In the genomic region with DNA sequence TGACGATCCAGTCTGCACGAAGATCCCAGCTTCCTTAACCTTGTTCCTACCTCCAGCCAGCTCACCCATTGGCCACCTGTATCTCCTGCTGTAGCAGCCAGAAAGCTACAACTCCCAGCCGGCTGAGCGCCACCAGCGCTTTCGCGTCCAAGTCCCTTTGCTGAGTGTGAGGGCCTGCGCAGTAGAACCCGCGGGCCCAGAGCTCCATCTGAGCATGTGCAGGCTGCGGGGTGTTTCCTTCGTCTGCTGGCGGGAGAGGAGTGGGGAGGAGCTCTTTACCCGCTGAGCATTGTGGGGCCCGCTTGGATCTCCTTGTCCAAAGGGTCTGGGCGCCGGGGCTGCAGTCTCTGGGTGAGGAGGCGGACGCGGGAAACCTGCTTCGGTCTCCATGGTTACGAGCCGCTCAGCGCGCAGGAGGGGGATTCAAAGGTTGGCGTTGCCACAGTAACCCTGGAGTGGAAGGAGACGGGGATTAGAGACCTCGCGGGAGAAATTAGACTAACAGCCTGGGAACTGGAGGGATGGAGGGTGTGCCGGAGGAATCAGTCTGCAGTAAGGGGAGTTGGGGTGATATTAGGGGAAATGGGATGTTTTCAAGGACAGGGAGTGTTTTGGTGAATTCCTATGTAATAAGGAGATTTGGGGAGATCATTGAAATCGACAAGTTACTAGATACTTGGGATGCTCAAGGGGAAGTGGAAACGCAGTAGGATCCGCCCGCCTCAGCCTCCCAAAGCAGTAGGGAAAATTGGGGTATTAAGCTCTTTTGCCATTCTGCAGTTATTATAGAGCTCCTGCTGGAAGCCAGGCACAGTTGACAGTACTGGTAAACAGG, we compare ENCODE assay signal across 8 cellular contexts. TPM values are rescaled to one million over a fixed set of nuclear protein-coding genes. Genes with fewer than 3 reads are reported as not detected.
A peak's percentile ranks its signal among the peaks of the same experiment; 100 is the strongest.
DNase-seq lines count a peak whose midpoint lies in the region; ATAC-seq and TF ChIP-seq lines count a peak whose summit lies in the region.

No MANE protein-coding gene starts in this region.

- no peaks in the 10 kb centered on the region for H3K27me3 ChIP-seq in AG04450 (ENCODE audit: control insufficient read depth, insufficient read depth, low read length)

- peak overlapping the region; percentile 66 for H3K27ac ChIP-seq in AG04450 (ENCODE audit: low read depth, low read length)

- POLR2A ChIA-PET in AG04450 (lab: Yijun Ruan, JAX) = interaction anchor here (0.8 to 1.1 kb wide), 6 partner anchors 8 to 94 kb away, joined by 3 to 4 read pairs (median 4); partner anchors contain the start of gene PLA2G4C

- ATAC-seq in GM18909 (IDR thresholded peaks at IDR 0.05; ENCODE audit: poor library complexity, unreplicated experiment) = peak; percentile 91
- peak; percentile 90 for ATAC-seq in HG03139 (IDR thresholded peaks at IDR 0.05; ENCODE audit: unreplicated experiment)

- TF ChIP-seq CTCF in AG04450 (IDR thresholded peaks at IDR 0.05; ENCODE audit: low read depth, low read length) (no peak), WI38 (IDR thresholded peaks at IDR 0.05; ENCODE audit: low read depth, low read length) (no peak)

- H3K4me3 ChIP-seq in AG04450 (ENCODE audit: low read depth, low read length) (peak overlapping the region; percentile 88), WI38 (ENCODE audit: low read depth, low read length) (peak overlapping the region; percentile 86)

- DNase-seq in AG04450 (ENCODE audit: low read depth, low spot score) = peak; percentile 85
- peak; percentile 98 for DNase-seq in NCI-H2227 (lab: John Stamatoyannopoulos, UW; ENCODE audit: unreplicated experiment)
- peak; percentile 89 for DNase-seq in central memory CD4-positive, alpha-beta T cell
- DNase-seq in inferior parietal cortex (ENCODE audit: extremely low spot score) = peak; percentile 98
- DNase-seq in smooth muscle cell of the brain vasculature (ENCODE audit: low read depth, low spot score) = peak; percentile 82

- CTCF ChIA-PET in AG04450 (lab: Charles Lee) = interaction anchor here (0.6 to 3.3 kb wide), 10 partner anchors 10 to 241 kb away, joined by 3 to 27 read pairs (median 5); no protein-coding TSS in a partner anchor

- no peaks in the 10 kb centered on the region for H3K9me3 ChIP-seq in AG04450 (ENCODE audit: control insufficient read depth, insufficient read depth, low read length)

RNA-seq across cellular contexts. Expression of gene ZSWIM9, which starts 33.5 kb away (rescaled TPM):
- polyA plus RNA-seq in AG04450 (2011; rRNA removed) = 0.66 and 0.83 TPM in 2 replicates
- polyA minus RNA-seq in AG04450 (2011; rRNA and poly(A)+ RNA removed) = 0.32 and 0.83 TPM in 2 replicates

RNA-seq across cellular contexts. Expression of gene LIG1, which starts 33.9 kb away (rescaled TPM):
- polyA plus RNA-seq in AG04450 (2011; rRNA removed) = 7.6 and 8.2 TPM in 2 replicates
- 17.5 and 20.2 TPM in 2 replicates for polyA minus RNA-seq in AG04450 (2011; rRNA and poly(A)+ RNA removed)

RNA-seq across cellular contexts. Expression of gene CARD8, which starts 51.7 kb away (rescaled TPM):
- 18.8 and 22.4 TPM in 2 replicates for polyA plus RNA-seq in AG04450 (2011; rRNA removed)
- polyA minus RNA-seq in AG04450 (2011; rRNA and poly(A)+ RNA removed) = 18.7 and 30.0 TPM in 2 replicates

Comparison
In these comparisons a context has a peak if more than half of its experiments do, and no peak if none do; other contexts are left out.
1. Peak in every context shown above with its lines: DNase-seq, ATAC-seq, H3K4me3 ChIP-seq and H3K27ac ChIP-seq.